ENCODE assay signal across 8 cellular contexts in genomic region chr18:32677578-32677977, GRCh38.
"Had no signal": no experiment of that assay in that cellular context is flagged by ENCODE, and none has a peak within 500 bp of the region (broad histone marks: within the 10 kb centered on the region; RNA-seq: fewer than 3 reads in every experiment).

No MANE protein-coding gene starts in this region.

- H3K27ac Mint-ChIP-seq: GM23338, H9, IgD-negative memory B cell had no signal

- H2AFZ ChIP-seq: GM23338 had no signal

- H3K4me3 Mint-ChIP-seq: GM23338, H9, IgD-negative memory B cell had no signal

- DNase-seq: H9, HCEC 1CT, KBM-7 had no signal

- H3K4me1 Mint-ChIP-seq: GM23338, H9 had no signal

- H3K27me3 Mint-ChIP-seq: IgD-negative memory B cell had no signal

- ATAC-seq: GM23338, HepG2 had no signal

- H3K4me3 ChIP-seq: GM23338 had no signal

- H3K27ac ChIP-seq: HL-60, KMS-11 had no signal

- H3K9me3 Mint-ChIP-seq: GM23338, H9, IgD-negative memory B cell had no signal

- H3K4me2 ChIP-seq: GM23338, KMS-11 had no signal

- H3K9ac ChIP-seq: KMS-11 had no signal
